ENCODE assay signal across 17 cellular contexts in the genomic region with DNA sequence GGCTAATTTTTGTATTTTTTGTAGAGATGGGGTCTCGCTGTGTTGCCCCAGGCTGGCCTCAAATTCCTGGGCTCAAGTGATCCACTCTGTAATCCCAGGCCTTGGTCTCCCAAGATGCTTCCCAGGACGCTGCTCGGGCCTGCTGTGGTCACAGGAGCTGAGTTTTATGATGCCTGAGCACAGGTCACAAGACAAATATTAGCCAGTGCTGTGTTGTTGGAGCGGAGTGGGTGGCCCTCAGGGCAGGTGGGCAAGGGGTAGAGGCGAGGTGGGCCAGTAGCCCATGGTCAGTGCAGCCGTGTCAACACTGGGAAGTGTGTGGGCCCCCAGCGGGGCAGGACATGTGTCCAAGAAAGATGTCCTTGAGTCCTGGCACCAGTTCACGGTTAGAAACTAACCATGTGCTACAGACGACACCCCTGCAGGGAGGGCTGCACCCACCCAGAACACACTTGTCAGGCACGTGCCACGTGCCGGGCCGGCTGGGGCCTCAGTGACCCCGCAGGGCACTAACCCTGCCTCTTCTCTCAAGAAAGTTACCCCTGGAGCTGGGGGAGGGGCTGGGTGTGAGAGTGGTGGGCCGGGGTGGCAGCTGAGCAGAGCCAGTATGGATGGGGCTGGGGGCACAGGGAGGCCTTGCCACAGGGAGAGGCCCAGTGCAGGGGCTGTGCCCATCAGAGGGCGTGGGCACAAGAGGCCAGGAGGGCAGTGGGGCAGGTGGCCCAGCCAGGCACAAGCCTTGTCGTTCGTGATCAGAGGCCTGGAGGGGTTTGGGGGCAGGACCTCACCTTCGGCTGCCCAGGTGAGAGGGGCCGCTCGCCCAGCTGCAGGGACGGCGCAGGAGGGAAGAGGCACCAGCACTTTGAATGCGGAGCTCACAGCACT.
DNase-seq lines count a peak whose midpoint lies in the region; ATAC-seq and TF ChIP-seq lines count a peak whose summit lies in the region.
"Had no signal": no experiment of that assay in that cellular context is flagged by ENCODE, and none has a peak within 500 bp of the region (broad histone marks: within the 10 kb centered on the region; RNA-seq: fewer than 3 reads in every experiment).

No MANE protein-coding gene starts in this region.

- peak overlapping the region; percentile 66 for H3K4me3 Mint-ChIP-seq in stimulated activated effector memory CD8-positive, alpha-beta T cell treated with anti-CD3 and anti-CD28 coated beads, Interleukin-12 subunit alpha, Interleukin-12 subunit beta, amount 100 ng/mL, for 72 hours

- intact Hi-C loops in left ventricle myocardium inferior (cut with micrococcal nuclease) = no loop called here

- peak; percentile 13 for DNase-seq in left ventricle myocardium inferior
- no peak for DNase-seq in right atrium auricular region (ENCODE audit: low spot score)
- peak; percentile 59 for DNase-seq in RWPE2 (ENCODE audit: low spot score)
- DNase-seq in effector memory CD4-positive, alpha-beta T cell = no peak
- no peak for DNase-seq in stimulated activated effector memory CD8-positive, alpha-beta T cell treated with anti-CD3 and anti-CD28 coated beads, Interleukin-12 subunit alpha, Interleukin-12 subunit beta, amount 100 ng/mL, for 72 hours (ENCODE audit: low spot score in 2 of 2)
- no peak for DNase-seq in T1000 (lab: John Stamatoyannopoulos, UW)
- DNase-seq: activated CD4-positive, alpha-beta T cell treated with anti-CD3 and anti-CD28 coated beads for 1 hour; DMS53; GM23248; mesendoderm; MV-4-11; occipital lobe; stomach had no signal

- H3K4me1 ChIP-seq in left ventricle myocardium inferior = peaks cover 27% of the 10 kb centered on the region
- H3K4me1 ChIP-seq in right atrium auricular region = peaks cover 0 to 16% of the 10 kb centered on the region in 2 donors
- H3K4me1 ChIP-seq in RWPE2 (ENCODE audit: insufficient read depth, poor library complexity, severe bottlenecking) = peaks cover 27% of the 10 kb centered on the region
- peaks cover 42% of the 10 kb centered on the region for H3K4me1 ChIP-seq in effector memory CD4-positive, alpha-beta T cell (ENCODE audit: control insufficient read depth, insufficient read depth, low read length, poor library complexity, severe bottlenecking)

- no peaks in the 10 kb centered on the region for H3K9me3 ChIP-seq in left ventricle myocardium inferior (replicated peaks)
- no peaks in the 10 kb centered on the region for H3K9me3 ChIP-seq in right atrium auricular region
- H3K9me3 ChIP-seq in RWPE2 (ENCODE audit: severe bottlenecking) = no peaks in the 10 kb centered on the region
- no peaks in the 10 kb centered on the region for H3K9me3 ChIP-seq in effector memory CD4-positive, alpha-beta T cell (ENCODE audit: control insufficient read depth, low read length)
- H3K9me3 ChIP-seq: gastrocnemius medialis, stomach had no signal

- TF ChIP-seq CTCF in left ventricle myocardium inferior (IDR thresholded peaks at IDR 0.05; ENCODE audit: borderline replicate concordance) (no peak), right atrium auricular region (IDR thresholded peaks at IDR 0.05) (no peak), RWPE2 (IDR thresholded peaks at IDR 0.05; ENCODE audit: poor library complexity, severe bottlenecking) (no peak)

- peak overlapping the region; percentile 97 for H3K27ac Mint-ChIP-seq in stimulated activated effector memory CD8-positive, alpha-beta T cell treated with anti-CD3 and anti-CD28 coated beads, Interleukin-12 subunit alpha, Interleukin-12 subunit beta, amount 100 ng/mL, for 72 hours

- H3K36me3 ChIP-seq in left ventricle myocardium inferior (peaks cover 35% of the 10 kb centered on the region), right atrium auricular region (peaks cover 33% of the 10 kb centered on the region), RWPE2 (ENCODE audit: low read depth) (peaks cover 26% of the 10 kb centered on the region)
- H3K36me3 ChIP-seq in effector memory CD4-positive, alpha-beta T cell (ENCODE audit: control insufficient read depth, insufficient read depth, low read length) = peaks cover 21% of the 10 kb centered on the region

- no peak overlapping the region for H3K4me3 ChIP-seq in left ventricle myocardium inferior
- no peak overlapping the region for H3K4me3 ChIP-seq in right atrium auricular region
- no peak overlapping the region for H3K4me3 ChIP-seq in RWPE2 (ENCODE audit: severe bottlenecking)
- H3K4me3 ChIP-seq in effector memory CD4-positive, alpha-beta T cell (ENCODE audit: insufficient read depth, low read depth, low read length, poor library complexity, severe bottlenecking) = no peak overlapping the region
- H3K4me3 ChIP-seq: cardiac muscle cell, gastrocnemius medialis, GM23248, stomach had no signal

- no peaks in the 10 kb centered on the region for H3K27me3 ChIP-seq in left ventricle myocardium inferior (ENCODE audit: low read depth)
- no peaks in the 10 kb centered on the region for H3K27me3 ChIP-seq in right atrium auricular region
- H3K27me3 ChIP-seq in RWPE2 (ENCODE audit: insufficient read depth, poor library complexity, severe bottlenecking) = no peaks in the 10 kb centered on the region
- H3K27me3 ChIP-seq in effector memory CD4-positive, alpha-beta T cell (replicated peaks; ENCODE audit: control insufficient read depth, insufficient read depth, low read length, poor library complexity, severe bottlenecking) = no peaks in the 10 kb centered on the region
- H3K27me3 ChIP-seq: cardiac muscle cell, gastrocnemius medialis, stomach had no signal

- H3K27ac ChIP-seq in left ventricle myocardium inferior (replicated peaks) = no peak overlapping the region
- no peak overlapping the region for H3K27ac ChIP-seq in right atrium auricular region
- no peak overlapping the region for H3K27ac ChIP-seq in RWPE2 (ENCODE audit: poor library complexity, severe bottlenecking)
- H3K27ac ChIP-seq in effector memory CD4-positive, alpha-beta T cell (ENCODE audit: insufficient read depth, low read length, poor library complexity, severe bottlenecking) = peak overlapping the region; percentile 52
- H3K27ac ChIP-seq: cardiac muscle cell, gastrocnemius medialis, GM23248, stomach had no signal

- peaks cover 60% of the 10 kb centered on the region for H3K4me1 Mint-ChIP-seq in stimulated activated effector memory CD8-positive, alpha-beta T cell treated with anti-CD3 and anti-CD28 coated beads, Interleukin-12 subunit alpha, Interleukin-12 subunit beta, amount 100 ng/mL, for 72 hours

- H3K9me3 Mint-ChIP-seq in stimulated activated effector memory CD8-positive, alpha-beta T cell treated with anti-CD3 and anti-CD28 coated beads, Interleukin-12 subunit alpha, Interleukin-12 subunit beta, amount 100 ng/mL, for 72 hours = no peaks in the 10 kb centered on the region

- ATAC-seq in RWPE2 (ENCODE audit: low read depth) = no peak
- ATAC-seq in stimulated activated effector memory CD8-positive, alpha-beta T cell treated with anti-CD3 and anti-CD28 coated beads, Interleukin-12 subunit alpha, Interleukin-12 subunit beta, amount 100 ng/mL, for 72 hours = no peak
- ATAC-seq in esophagus mucosa = no peak
- ATAC-seq in HG03442 (IDR thresholded peaks at IDR 0.05; ENCODE audit: unreplicated experiment) = no peak
- ATAC-seq: gastrocnemius medialis had no signal

- H3K36me3 Mint-ChIP-seq in stimulated activated effector memory CD8-positive, alpha-beta T cell treated with anti-CD3 and anti-CD28 coated beads, Interleukin-12 subunit alpha, Interleukin-12 subunit beta, amount 100 ng/mL, for 72 hours = peaks cover 66% of the 10 kb centered on the region

Comparison
In these comparisons a context has a peak if more than half of its experiments do, and no peak if none do; other contexts are left out.
1. DNase-seq: peak in left ventricle myocardium inferior (single experiment) and RWPE2 (single experiment); none in right atrium auricular region (single experiment), effector memory CD4-positive, alpha-beta T cell (0 of 3), stimulated activated effector memory CD8-positive, alpha-beta T cell treated with anti-CD3 and anti-CD28 coated beads, Interleukin-12 subunit alpha, Interleukin-12 subunit beta, amount 100 ng/mL, for 72 hours (0 of 2) and T1000 (single experiment).